ENCODE assay signal across 8 cellular contexts in genomic region chr7:89002942-89003618, GRCh38.
A peak's percentile ranks its signal among the peaks of the same experiment; 100 is the strongest.
DNase-seq lines count a peak whose midpoint lies in the region; ATAC-seq, FAIRE-seq and TF ChIP-seq lines count a peak whose summit lies in the region.
"Had no signal": no experiment of that assay in that cellular context is flagged by ENCODE, and none has a peak within 500 bp of the region (broad histone marks: within the 10 kb centered on the region; RNA-seq: fewer than 3 reads in every experiment).

No MANE protein-coding gene starts in this region.

- no peaks in the 10 kb centered on the region for H3K9me3 Mint-ChIP-seq in T-helper 1 cell treated with Interleukin-12 subunit alpha and Interleukin-12 subunit beta and Interleukin-4 antibody, amounts not matched to agents 30 μg/mL and 1 μg/mL, for 36 hours
- no peaks in the 10 kb centered on the region for H3K9me3 Mint-ChIP-seq in osteocyte (ENCODE audit: unreplicated experiment)

- H3K9me3 ChIP-seq in body of pancreas (no peaks in the 10 kb centered on the region), HAP-1 (no peaks in the 10 kb centered on the region)

- ATAC-seq in GM19023 (IDR thresholded peaks at IDR 0.05; ENCODE audit: unreplicated experiment): peak; percentile 73
- ATAC-seq in HG02759 (IDR thresholded peaks at IDR 0.05; ENCODE audit: unreplicated experiment): peak; percentile 78
- ATAC-seq in body of pancreas: no peak
- ATAC-seq: Panc1 had no signal

- peak overlapping the region; percentile 80 for H3K4me3 Mint-ChIP-seq in T-helper 1 cell treated with Interleukin-12 subunit alpha and Interleukin-12 subunit beta and Interleukin-4 antibody, amounts not matched to agents 30 μg/mL and 1 μg/mL, for 36 hours
- no peak overlapping the region for H3K4me3 Mint-ChIP-seq in osteocyte (ENCODE audit: unreplicated experiment)

- H3K27ac ChIP-seq in body of pancreas: no peak overlapping the region

- H3K36me3 Mint-ChIP-seq in T-helper 1 cell treated with Interleukin-12 subunit alpha and Interleukin-12 subunit beta and Interleukin-4 antibody, amounts not matched to agents 30 μg/mL and 1 μg/mL, for 36 hours (ENCODE audit: low read depth): no peaks in the 10 kb centered on the region
- H3K36me3 Mint-ChIP-seq in osteocyte (ENCODE audit: unreplicated experiment): no peaks in the 10 kb centered on the region

- H3K4me1 ChIP-seq in body of pancreas (no peaks in the 10 kb centered on the region), HAP-1 (peaks cover 17% of the 10 kb centered on the region)

- H3K4me3 ChIP-seq in body of pancreas (no peak overlapping the region), HAP-1 (no peak overlapping the region)

- H3K4me1 Mint-ChIP-seq in T-helper 1 cell treated with Interleukin-12 subunit alpha and Interleukin-12 subunit beta and Interleukin-4 antibody, amounts not matched to agents 30 μg/mL and 1 μg/mL, for 36 hours (ENCODE audit: low read depth): peaks cover 14% of the 10 kb centered on the region
- peaks cover 13% of the 10 kb centered on the region for H3K4me1 Mint-ChIP-seq in osteocyte (ENCODE audit: unreplicated experiment)

- DNase-seq in osteocyte (ENCODE audit: extremely low spot score, unreplicated experiment) (no peak), body of pancreas (no peak), HAP-1 (ENCODE audit: low spot score in 2 of 2) (no peak), H54 (ENCODE audit: insufficient read length, low spot score) (no peak)

- FAIRE-seq in H54 (lab: Jason Lieb, UNC): no peak

- intact Hi-C loops in body of pancreas (cut with DNase I): no loop called here

- H3K36me3 ChIP-seq in body of pancreas (replicated peaks in 1 of 2; ENCODE audit: insufficient read depth in 1 of 2, low read depth in 2 of 2): no peaks in the 10 kb centered on the region
- no peaks in the 10 kb centered on the region for H3K36me3 ChIP-seq in HAP-1 (replicated peaks)

- H3K27ac Mint-ChIP-seq in T-helper 1 cell treated with Interleukin-12 subunit alpha and Interleukin-12 subunit beta and Interleukin-4 antibody, amounts not matched to agents 30 μg/mL and 1 μg/mL, for 36 hours: peak overlapping the region; percentile 74
- H3K27ac Mint-ChIP-seq in osteocyte (ENCODE audit: unreplicated experiment): peak overlapping the region; percentile 32

- in situ Hi-C loops in HAP-1 (cut with MboI; ENCODE audit: low sequenced_read_pairs): no loop called here

- TF ChIP-seq CTCF in osteocyte (IDR thresholded peaks at IDR 0.05): no peak
- no peak for TF ChIP-seq CTCF in body of pancreas (IDR thresholded peaks at IDR 0.05)

- peaks cover 4% of the 10 kb centered on the region for H3K27me3 Mint-ChIP-seq in T-helper 1 cell treated with Interleukin-12 subunit alpha and Interleukin-12 subunit beta and Interleukin-4 antibody, amounts not matched to agents 30 μg/mL and 1 μg/mL, for 36 hours (ENCODE audit: low read depth)
- peaks cover 2% of the 10 kb centered on the region for H3K27me3 Mint-ChIP-seq in osteocyte (ENCODE audit: unreplicated experiment)

- WGBS in body of pancreas, 2 donors: 48 to 62% methylated on average over 2 of the region's 2 CpGs

- TF ChIP-seq POLR2A in body of pancreas (IDR thresholded peaks at IDR 0.05) (no peak), H54 (IDR thresholded peaks at IDR 0.05; ENCODE audit: low read depth, low read length) (no peak)

- H3K27me3 ChIP-seq in body of pancreas (no peaks in the 10 kb centered on the region), HAP-1 (ENCODE audit: low read depth) (no peaks in the 10 kb centered on the region)
